7 cellular contexts compared by ENCODE assay signal in the genomic region with DNA sequence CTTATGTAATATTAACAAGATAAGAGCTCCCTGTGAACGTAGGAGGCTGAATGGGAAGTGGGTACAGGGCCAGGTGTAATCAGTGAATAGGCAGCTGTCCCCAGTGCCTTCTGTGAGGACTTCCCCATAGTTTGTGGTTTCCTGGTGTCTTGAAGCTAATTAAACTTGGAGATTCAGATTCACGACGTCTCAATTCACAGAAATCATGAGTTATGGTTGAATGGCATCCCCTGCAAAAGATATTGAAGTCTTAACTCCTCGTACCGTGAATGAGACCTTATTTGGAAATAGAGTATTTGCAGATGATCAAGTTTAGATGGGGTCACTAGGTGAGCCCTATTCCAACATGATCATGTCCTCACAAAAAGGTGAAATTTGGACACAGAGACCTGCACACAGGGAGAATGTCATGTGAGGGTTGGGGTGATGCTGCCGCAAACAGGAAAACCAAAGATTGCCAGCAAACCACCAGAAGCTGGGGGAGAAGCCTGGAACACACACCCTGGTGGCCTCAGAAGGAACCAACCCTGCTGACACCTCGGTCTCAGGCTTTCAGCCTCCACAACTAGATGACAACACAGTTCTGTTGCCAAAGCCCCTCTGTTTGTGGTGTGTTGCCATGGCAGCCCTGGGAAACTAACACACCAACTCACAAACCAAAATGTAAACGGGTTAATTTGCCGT. TPM values are rescaled to one million over a fixed set of nuclear protein-coding genes. Genes with fewer than 3 reads are reported as not detected.
DNase-seq lines count a peak whose midpoint lies in the region; ATAC-seq and TF ChIP-seq lines count a peak whose summit lies in the region.

No MANE protein-coding gene starts in this region.

- no peaks in the 10 kb centered on the region for H3K9me3 ChIP-seq in effector memory CD4-positive, alpha-beta T cell (ENCODE audit: control insufficient read depth, low read length)
- H3K9me3 ChIP-seq in Karpas-422 (ENCODE audit: low read length) = no peaks in the 10 kb centered on the region

- peak in 1 of 56 donors; percentile 16 for TF ChIP-seq CTCF in dorsolateral prefrontal cortex (IDR thresholded peaks at IDR 0.05 in 54 of 56, conservative IDR thresholded peaks at IDR 0.05 in 2 of 56; ENCODE audit: low read depth in 1 of 56, partially characterized antibody in 56 of 56)

- no peak overlapping the region for H3K4me3 ChIP-seq in effector memory CD4-positive, alpha-beta T cell (ENCODE audit: insufficient read depth, low read depth, low read length, poor library complexity, severe bottlenecking)
- no peak overlapping the region for H3K4me3 ChIP-seq in Karpas-422 (ENCODE audit: low read length)
- H3K4me3 ChIP-seq in dorsolateral prefrontal cortex = no peak overlapping the region

- peak overlapping the region; percentile 81 for H3K27ac ChIP-seq in effector memory CD4-positive, alpha-beta T cell (ENCODE audit: insufficient read depth, low read length, poor library complexity, severe bottlenecking)
- H3K27ac ChIP-seq in Karpas-422 (ENCODE audit: low read length) (no peak overlapping the region), dorsolateral prefrontal cortex (no peak overlapping the region)

- intact Hi-C loops in dorsolateral prefrontal cortex (cut with DNase I) = no loop called here

- no peak overlapping the region for H2AFZ ChIP-seq in Karpas-422 (ENCODE audit: low read length)

- no peaks in the 10 kb centered on the region for H3K36me3 ChIP-seq in effector memory CD4-positive, alpha-beta T cell (ENCODE audit: control insufficient read depth, insufficient read depth, low read length)
- no peaks in the 10 kb centered on the region for H3K36me3 ChIP-seq in Karpas-422 (ENCODE audit: insufficient read depth, low read length)

- H3K9me2 ChIP-seq in Karpas-422 (replicated peaks; ENCODE audit: insufficient read depth, low read length) = no peaks in the 10 kb centered on the region

- H3K27me3 ChIP-seq in effector memory CD4-positive, alpha-beta T cell (replicated peaks; ENCODE audit: control insufficient read depth, insufficient read depth, low read length, poor library complexity, severe bottlenecking) = no peaks in the 10 kb centered on the region
- H3K27me3 ChIP-seq in Karpas-422 (ENCODE audit: low read length) = no peaks in the 10 kb centered on the region
- H3K27me3 ChIP-seq in dorsolateral prefrontal cortex = no peaks in the 10 kb centered on the region

- no peaks in the 10 kb centered on the region for H3K79me2 ChIP-seq in Karpas-422 (ENCODE audit: low read length)

- H3K9ac ChIP-seq in Karpas-422 (ENCODE audit: low read length) = no peak overlapping the region

- peaks cover 48% of the 10 kb centered on the region for H3K4me1 ChIP-seq in effector memory CD4-positive, alpha-beta T cell (ENCODE audit: control insufficient read depth, insufficient read depth, low read length, poor library complexity, severe bottlenecking)
- no peaks in the 10 kb centered on the region for H3K4me1 ChIP-seq in Karpas-422 (ENCODE audit: low read length)

- H4K20me1 ChIP-seq in Karpas-422 (ENCODE audit: insufficient read depth, low read depth, low read length) = no peaks in the 10 kb centered on the region

- peak; percentile 60 for ATAC-seq in HG03196 (IDR thresholded peaks at IDR 0.05; ENCODE audit: unreplicated experiment)

- DNase-seq in GM19238 (ENCODE audit: insufficient read length, low spot score) (peak; percentile 27), Karpas-422 (no peak), dorsolateral prefrontal cortex (no peak)
- peak; percentile 68 for DNase-seq in activated CD4-positive, alpha-beta T cell treated with anti-CD3 and anti-CD28 coated beads for 1 hour
- peak; percentile 75 to 85 (median 83) for DNase-seq in effector memory CD4-positive, alpha-beta T cell
- DNase-seq in stimulated activated CD8-positive, alpha-beta memory T cell treated with anti-CD3 and anti-CD28 coated beads, Interleukin-12 subunit alpha, Interleukin-12 subunit beta, amount 100 ng/mL, for 4 hours (ENCODE audit: low read depth) = peak; percentile 65

- no peak overlapping the region for H3K4me2 ChIP-seq in Karpas-422 (ENCODE audit: low read depth, low read length, poor library complexity, severe bottlenecking)

RNA-seq across cellular contexts. Expression of gene ARL4C, which starts 13.2 kb away (rescaled TPM):
- not detected in 2 replicates for total RNA-seq in Karpas-422 (2014; rRNA removed; shearing (Covaris generic); ENCODE audit: low replicate concordance)
- total RNA-seq in dorsolateral prefrontal cortex = 10 to 100 TPM; 11.0 to 65.3 (median 37.1) TPM

Comparison
In these comparisons a context has a peak if more than half of its experiments do, and no peak if none do; other contexts are left out.
1. DNase-seq: peak in GM19238 (single experiment), activated CD4-positive, alpha-beta T cell treated with anti-CD3 and anti-CD28 coated beads for 1 hour (single experiment), effector memory CD4-positive, alpha-beta T cell (3 of 3) and stimulated activated CD8-positive, alpha-beta memory T cell treated with anti-CD3 and anti-CD28 coated beads, Interleukin-12 subunit alpha, Interleukin-12 subunit beta, amount 100 ng/mL, for 4 hours (single experiment); none in Karpas-422 (single experiment) and dorsolateral prefrontal cortex (0 of 10).
2. RNA of gene ARL4C, which starts 13.2 kb away (total RNA-seq): 11.0 to 65.3 TPM in dorsolateral prefrontal cortex; not detected in Karpas-422; every median in the first group is over 10 times any median in the second.